ENCODE assay signal across 32 cellular contexts in genomic region chr22:25540912-25541660, GRCh38.
"Had no signal": no experiment of that assay in that cellular context is flagged by ENCODE, and none has a peak within 500 bp of the region (broad histone marks: within the 10 kb centered on the region; RNA-seq: fewer than 3 reads in every experiment).

No MANE protein-coding gene starts in this region.

- H3K27ac ChIP-seq: brain microvascular endothelial cell, KMS-11, PC-9, RWPE1, VCaP had no signal

- H3K9ac ChIP-seq: KMS-11 had no signal

- H3K27me3 ChIP-seq: brain microvascular endothelial cell had no signal

- H2AFZ ChIP-seq: PC-9 had no signal

- H3K36me3 ChIP-seq: brain microvascular endothelial cell had no signal

- FAIRE-seq: RCC 7860 had no signal

- DNase-seq: activated CD4-positive, alpha-beta T cell treated with anti-CD3 and anti-CD28 coated beads, Interleukin-2, amount 10 ng/mL, durations not matched to agents 24 days and 14 days; activated CD4-positive, alpha-beta T cell treated with anti-CD3 and anti-CD28 coated beads, Interleukin-2, amount 50 U/mL, for 4 hours; activated CD8-positive, alpha-beta T cell treated with anti-CD3 and anti-CD28 coated beads for 36 hours; activated effector memory CD4-positive, alpha-beta T cell treated with anti-CD3 and anti-CD28 coated beads, Interleukin-2, amount 50 U/mL, for 16 hours; activated naive CD4-positive, alpha-beta T cell; activated naive CD4-positive, alpha-beta T cell treated with anti-CD3 and anti-CD28 coated beads, Interleukin-2, amount 50 U/mL, for 16 hours; activated naive CD8-positive, alpha-beta T cell treated with anti-CD3 and anti-CD28 coated beads for 36 hours; activated T-cell treated with anti-CD3 and anti-CD28 coated beads, Interleukin-2, amount 50 U/mL, for 1 hour; activated T-cell treated with anti-CD3 and anti-CD28 coated beads, Interleukin-2, amount 50 U/mL, for 72 hours; amniotic stem cell; aorta; brain microvascular endothelial cell; MM.1S; MV-4-11; NCI-H1092; NCI-H1436 treated with DMSO at 0.1 percent for 48 hours; NCI-H1694 treated with DMSO at 0.1 percent for 48 hours; NCI-H2029; NCI-H345; NCI-H524 treated with DMSO at 0.1 percent for 48 hours; PC-9; SIG-M5; T-cell; T-helper 2 cell; T-helper 9 cell had no signal

- H3K4me3 ChIP-seq: PC-9 had no signal

- H3K4me2 ChIP-seq: KMS-11, PC-9 had no signal

- ATAC-seq: activated CD8-positive, alpha-beta T cell treated with anti-CD3 and anti-CD28 coated beads for 36 hours; activated T-cell treated with anti-CD3 and anti-CD28 coated beads, Interleukin-2, amount 50 U/mL, for 72 hours; activated T-helper 17 cell treated with anti-CD3 and anti-CD28 coated beads, Interleukin-2, amount 50 U/mL, for 72 hours; Right ventricle myocardium inferior; SK-N-SH treated with all-trans-retinoic acid at 6 μM for 48 hours; T-cell had no signal
